ENCODE assay signal across 21 cellular contexts in the genomic region with DNA sequence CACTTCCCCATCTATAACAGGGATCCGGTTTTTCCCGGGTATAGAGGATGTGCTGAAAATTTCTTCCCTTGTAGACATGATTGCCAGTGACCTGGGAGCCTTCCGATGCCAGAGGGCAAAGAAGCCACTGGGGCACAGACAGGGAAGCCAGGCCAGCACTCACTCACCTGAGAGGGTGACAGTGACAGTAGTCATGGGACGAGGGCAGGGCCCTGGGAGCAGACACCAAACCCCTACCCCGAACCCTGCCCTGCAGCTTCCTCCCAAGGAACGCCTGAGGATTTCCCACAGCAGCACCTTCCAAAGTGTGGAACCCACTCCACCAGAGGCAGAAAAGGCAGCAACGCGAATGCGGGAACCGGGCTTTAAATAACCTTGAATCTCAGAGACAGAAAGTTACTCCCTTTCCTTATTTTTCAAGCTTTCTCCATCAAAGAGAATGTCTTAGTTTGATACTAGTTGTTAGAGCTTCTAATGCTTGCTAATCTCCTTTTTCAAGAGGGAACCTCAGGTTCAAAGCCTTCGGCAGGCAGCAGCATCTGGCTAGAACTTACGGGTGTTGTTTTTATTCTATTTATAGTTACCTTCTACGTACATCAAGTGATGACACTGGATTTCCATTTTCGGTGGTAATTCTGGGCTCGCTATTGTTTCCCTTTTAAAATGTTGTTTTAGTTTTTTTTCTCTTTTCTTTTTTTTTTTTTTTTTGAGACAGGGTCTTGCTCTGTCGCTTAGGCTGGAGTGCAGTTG. TPM values are rescaled to one million over a fixed set of nuclear protein-coding genes. Genes with fewer than 3 reads are reported as not detected.
DNase-seq lines count a peak whose midpoint lies in the region; ATAC-seq, FAIRE-seq and TF ChIP-seq lines count a peak whose summit lies in the region.
"Had no signal": no experiment of that assay in that cellular context is flagged by ENCODE, and none has a peak within 500 bp of the region (broad histone marks: within the 10 kb centered on the region; RNA-seq: fewer than 3 reads in every experiment).

No MANE protein-coding gene starts in this region.

- H2AFZ ChIP-seq in OCI-LY7 (ENCODE audit: low read length) (no peak overlapping the region), GM12878 (ENCODE audit: control insufficient read depth, low read depth, low read length) (no peak overlapping the region)

- H3K9me2 ChIP-seq in OCI-LY7 (ENCODE audit: insufficient read depth, low read length): no peaks in the 10 kb centered on the region

- no peak for FAIRE-seq in GM12878 (lab: Jason Lieb, UNC)
- FAIRE-seq: H54 had no signal

- RAD21 ChIA-PET in GM12878 (lab: Charles Lee; ENCODE audit: unreplicated experiment): no interaction called here

- peaks cover 8 to 70% (median 40%) of the 10 kb centered on the region in 9 donors for H3K4me1 ChIP-seq in heart right ventricle
- H3K4me1 ChIP-seq in OCI-LY7 (ENCODE audit: insufficient read depth, low read length, poor library complexity, severe bottlenecking): peaks cover 21% of the 10 kb centered on the region
- 0 out of 2 replicates have a peak, but pooled peaks cover 10% of the 10 kb centered on the region for H3K4me1 ChIP-seq in GM12878 (ENCODE audit: control insufficient read depth, insufficient read depth, low read length)
- H3K4me1 ChIP-seq in skeletal muscle tissue (ENCODE audit: control insufficient read depth in 3 of 3, insufficient read depth in 3 of 3, low read length in 3 of 3): peaks cover 29 to 53% (median 42%) of the 10 kb centered on the region in 3 donors

- H3K4me2 ChIP-seq in OCI-LY7 (ENCODE audit: low read length) (peak overlapping the region; percentile 22; the same call in 1 of the 2 replicates), GM12878 (ENCODE audit: control insufficient read depth, insufficient read depth) (no peak overlapping the region)

- SMC1A ChIA-PET in GM12878 (lab: Charles Lee; ENCODE audit: uncharacterized antibody, unreplicated experiment): no interaction called here

- intact Hi-C loops in heart right ventricle (cut with DNase I): no loop called here
- intact Hi-C loops in left ventricle myocardium superior (cut with micrococcal nuclease): no loop called here
- intact Hi-C loops in OCI-LY7 (cut with micrococcal nuclease; ENCODE audit: unreplicated experiment): no loop called here
- intact Hi-C loops in GM12878 (cut with micrococcal nuclease; ENCODE audit: unreplicated experiment): no loop called here

- H3K9ac ChIP-seq in GM12878 (ENCODE audit: control insufficient read depth, insufficient read depth, low read length) (no peak overlapping the region), skeletal muscle tissue (ENCODE audit: low read depth in 1 of 3, low read length in 3 of 3) (peak overlapping the region; percentile 5 to 78 (median 52))

- DNase-seq in heart right ventricle: no peak
- DNase-seq in left ventricle myocardium superior: no peak
- no peak for DNase-seq in OCI-LY7 (ENCODE audit: low spot score)
- DNase-seq in GM12878 (ENCODE audit: low read depth, low spot score): no peak
- DNase-seq in erythroblast (lab: John Stamatoyannopoulos, UW): no peak
- no peak for DNase-seq in COLO829 (ENCODE audit: low spot score)
- DNase-seq: activated CD8-positive, alpha-beta memory T cell treated with anti-CD3 and anti-CD28 coated beads for 24 hours; aorta; EL; esophagus squamous epithelium; kidney glomerular epithelial cell; mesendoderm; naive B cell; NCI-H1694 treated with DMSO at 0.1 percent for 48 hours; NCI-H748 treated with DMSO at 0.1 percent for 48 hours; PC-3; stimulated activated naive CD4-positive, alpha-beta T cell treated with Interleukin-2 at 50 U/mL for 16 hours; T-cell; upper lobe of left lung had no signal

- BruUV-seq in OCI-LY7 (replicated peaks; lab: Mats Ljungman, UMichigan) (no TSS peak), GM12878 (replicated peaks; lab: Mats Ljungman, UMichigan) (no TSS peak)

- POLR2A ChIA-PET in OCI-LY7 (lab: Charles Lee) (interaction anchor here (0.6 to 0.7 kb wide), 2 partner anchors 34 to 1823 kb away, joined by 4 to 5 read pairs; no protein-coding TSS in a partner anchor), GM12878 (lab: Charles Lee) (no interaction called here)

- H3K9me3 ChIP-seq in heart right ventricle: no peaks in the 10 kb centered on the region
- H3K9me3 ChIP-seq in OCI-LY7 (ENCODE audit: low read length): no peaks in the 10 kb centered on the region
- no peaks in the 10 kb centered on the region for H3K9me3 ChIP-seq in GM12878 (replicated peaks; ENCODE audit: control insufficient read depth, insufficient read depth, low read length)
- H3K9me3 ChIP-seq in skeletal muscle tissue (ENCODE audit: control insufficient read depth in 3 of 3, low read length in 3 of 3): no peaks in the 10 kb centered on the region
- H3K9me3 ChIP-seq: esophagus squamous epithelium, upper lobe of left lung had no signal

- H3K27me3 ChIP-seq in heart right ventricle (no peaks in the 10 kb centered on the region), GM12878 (replicated peaks in 1 of 2; ENCODE audit: control insufficient read depth in 2 of 2, insufficient read depth in 2 of 2, low read length in 1 of 2) (no peaks in the 10 kb centered on the region), skeletal muscle tissue (ENCODE audit: control insufficient read depth in 3 of 3, insufficient read depth in 3 of 3, low read length in 3 of 3) (no peaks in the 10 kb centered on the region)
- H3K27me3 ChIP-seq: esophagus squamous epithelium, upper lobe of left lung had no signal

- TF ChIP-seq RAD21 in GM12878 (IDR thresholded peaks at IDR 0.05; ENCODE audit: insufficient read depth, low read depth, low read length): no peak

- H4K20me1 ChIP-seq in OCI-LY7 (ENCODE audit: insufficient read depth, low read length): peaks cover 10% of the 10 kb centered on the region; the same call in 1 of the 2 replicates
- peaks cover 5% of the 10 kb centered on the region; the same call in 1 of the 2 replicates for H4K20me1 ChIP-seq in GM12878 (ENCODE audit: control insufficient read depth, insufficient read depth)

- no peak for TF ChIP-seq POLR2A in GM12878 (IDR thresholded peaks at IDR 0.05; ENCODE audit: low read depth, low read length)
- TF ChIP-seq POLR2A in erythroblast (IDR thresholded peaks at IDR 0.05; ENCODE audit: low read length): no peak

- in situ Hi-C loops in GM12878 (cut with MboI): no loop called here

- peaks cover 40% of the 10 kb centered on the region for H3K79me2 ChIP-seq in OCI-LY7 (ENCODE audit: insufficient read depth, low read depth, low read length)
- peaks cover 35% of the 10 kb centered on the region for H3K79me2 ChIP-seq in GM12878 (ENCODE audit: control insufficient read depth, insufficient read depth, low read length)

- H3K4me3 ChIP-seq in heart right ventricle (peak overlapping the region in 2 of 10 donors; percentile 6 to 11), OCI-LY7 (ENCODE audit: low read depth, low read length, poor library complexity, severe bottlenecking) (no peak overlapping the region), GM12878 (peak overlapping the region; percentile 81; the same call in 1 of the 2 replicates), skeletal muscle tissue (ENCODE audit: low read length in 3 of 3) (peak overlapping the region in 2 of 3 donors; percentile 27 to 46)
- H3K4me3 ChIP-seq: esophagus squamous epithelium, upper lobe of left lung had no signal

- peaks cover 0 to 66% (median 37%) of the 10 kb centered on the region in 9 donors for H3K36me3 ChIP-seq in heart right ventricle
- peaks cover 68% of the 10 kb centered on the region for H3K36me3 ChIP-seq in OCI-LY7 (ENCODE audit: insufficient read depth, low read length)
- H3K36me3 ChIP-seq in GM12878 (ENCODE audit: control insufficient read depth in 2 of 2, insufficient read depth in 2 of 2, low read length in 1 of 2): peaks cover 24 to 26% of the 10 kb centered on the region in 2 experiments
- peaks cover 33 to 45% (median 42%) of the 10 kb centered on the region in 3 donors for H3K36me3 ChIP-seq in skeletal muscle tissue (ENCODE audit: control insufficient read depth in 3 of 3, insufficient read depth in 3 of 3, low read length in 3 of 3)

- WGBS in heart right ventricle, 2 donors: 68 to 70% methylated on average over 16 of the region's 16 CpGs
- 88% methylated on average over 15 of the region's 16 CpGs for WGBS in GM12878 (ENCODE audit: insufficient coverage, insufficient replicate concordance, low lambda C conversion rate, missing lambda C conversion rate)

- peak overlapping the region; percentile 45 to 77 (median 61) for H3K27ac ChIP-seq in heart right ventricle
- no peak overlapping the region for H3K27ac ChIP-seq in OCI-LY7 (ENCODE audit: low read depth, low read length, poor library complexity, severe bottlenecking)
- H3K27ac ChIP-seq in GM12878 (ENCODE audit: control insufficient read depth, insufficient read depth): no peak overlapping the region
- H3K27ac ChIP-seq in skeletal muscle tissue (ENCODE audit: low read depth, low read length): peak overlapping the region; percentile 73
- H3K27ac ChIP-seq: esophagus squamous epithelium, upper lobe of left lung had no signal

- no peak for TF ChIP-seq EP300 in GM12878 (IDR thresholded peaks at IDR 0.05; ENCODE audit: borderline replicate concordance in 1 of 2, control insufficient read depth in 1 of 2, low read depth in 2 of 2, low read length in 2 of 2)

- ATAC-seq in heart right ventricle (no peak), left ventricle myocardium superior (no peak), GM12878 (no peak)
- ATAC-seq: PC-3, T-cell had no signal

- CTCF ChIA-PET in OCI-LY7 (lab: Charles Lee; ENCODE audit: unreplicated experiment) (no interaction called here), GM12878 (lab: Yijun Ruan, JAX) (interaction anchor here (0.7 to 2.4 kb wide), 3 partner anchors 11 to 50 kb away, joined by 3 to 7 read pairs (median 4); no protein-coding TSS in a partner anchor)

- TF ChIP-seq CTCF in heart right ventricle (IDR thresholded peaks at IDR 0.05): no peak
- no peak for TF ChIP-seq CTCF in OCI-LY7 (conservative IDR thresholded peaks at IDR 0.05; ENCODE audit: low read length)
- TF ChIP-seq CTCF in GM12878 (IDR thresholded peaks at IDR 0.05 in 2 of 3, conservative IDR thresholded peaks at IDR 0.05 in 1 of 3; ENCODE audit: control insufficient read depth in 2 of 3, extremely low read depth in 1 of 3, insufficient read depth in 1 of 3, low read depth in 3 of 3, low read length in 3 of 3): no peak

RNA-seq across cellular contexts. Expression of a gene that starts 2.8 kb away (rescaled TPM):
- total RNA-seq in heart right ventricle (100 to 1,000 TPM; 104 to 178 (median 124) TPM), left ventricle myocardium superior (135 TPM), OCI-LY7 (2022) (136 and 148 TPM in 2 replicates), GM12878 (2014; rRNA removed) (245 and 248 TPM in 2 replicates), GM12878 (2014; rRNA removed; fragmentation: Illumina TruSeq; extraction: Trizol) (148 and 159 TPM in 2 replicates), GM12878 (2021) (175 and 194 TPM in 2 replicates), skeletal muscle tissue (146 TPM)
- polyA plus RNA-seq in heart right ventricle (100 to 1,000 TPM in 1 of 2 donors, 10 to 100 TPM in 1; 98.8 to 222 TPM), GM12878 (2011; rRNA removed) (146 and 220 TPM in 2 replicates), GM12878 (2014; fragmentation: Illumina TruSeq; extraction: Trizol) (148 and 196 TPM in 2 replicates), GM12878 (2014; fragmentation: Nextera tagmentation; extraction: Ambion mirVana) (100 to 1,000 TPM; 100 to 159 TPM), GM12878 (2014; rRNA removed) (206 and 220 TPM in 2 replicates), GM12878 (2016; fragmentation: Nextera tagmentation; extraction: Ambion mirVana) (100 to 1,000 TPM; 272 to 274 TPM)
- 95.1 and 111 TPM in 2 replicates for total RNA-seq in OCI-LY7 (2014; rRNA removed; shearing (Covaris generic))
- total RNA-seq in GM12878 (2013; cell fraction: nucleolus; rRNA removed): 119 and 129 TPM in 2 replicates
- 134 TPM for polyA plus RNA-seq in GM12878 (2011; ENCODE audit: low read depth)
- 251 and 279 TPM in 2 replicates for polyA plus RNA-seq in GM12878 (2011; cell fraction: cytosol; rRNA removed)
- polyA plus RNA-seq in GM12878 (2011; cell fraction: nucleus; rRNA removed): 64.5 and 72.8 TPM in 2 replicates
- 161 and 169 TPM in 2 replicates for polyA plus RNA-seq in GM12878 (2012)
- polyA minus RNA-seq in GM12878 (2011; rRNA and poly(A)+ RNA removed): 187 and 259 TPM in 2 replicates
- 60.7 and 64.7 TPM in 2 replicates for polyA minus RNA-seq in GM12878 (2011; cell fraction: cytosol; rRNA and poly(A)+ RNA removed)
- polyA minus RNA-seq in GM12878 (2011; cell fraction: nucleus; rRNA and poly(A)+ RNA removed): 35.1 and 53.9 TPM in 2 replicates

RNA-seq across cellular contexts. Expression of a gene that starts 25.1 kb away (rescaled TPM):
- 100 to 1,000 TPM; 180 to 315 (median 244) TPM for total RNA-seq in heart right ventricle
- polyA plus RNA-seq in heart right ventricle: 100 to 1,000 TPM; 204 to 211 TPM
- total RNA-seq in left ventricle myocardium superior: 261 TPM
- 8.2 and 8.9 TPM in 2 replicates for total RNA-seq in OCI-LY7 (2014; rRNA removed; shearing (Covaris generic))
- 13.4 and 15.7 TPM in 2 replicates for total RNA-seq in OCI-LY7 (2022)
- total RNA-seq in GM12878 (2013; cell fraction: nucleolus; rRNA removed): 1.3 and 1.4 TPM in 2 replicates
- 2.3 and 2.8 TPM in 2 replicates for total RNA-seq in GM12878 (2014; rRNA removed)
- total RNA-seq in GM12878 (2014; rRNA removed; fragmentation: Illumina TruSeq; extraction: Trizol): 1.2 TPM in 2 replicates
- 2.4 and 2.5 TPM in 2 replicates for total RNA-seq in GM12878 (2021)
- polyA plus RNA-seq in GM12878 (2011; ENCODE audit: low read depth): 1.6 TPM
- polyA plus RNA-seq in GM12878 (2011; rRNA removed): 1.4 and 1.9 TPM in 2 replicates
- polyA plus RNA-seq in GM12878 (2011; cell fraction: cytosol; rRNA removed): 2.2 and 2.8 TPM in 2 replicates
- 1.7 and 1.8 TPM in 2 replicates for polyA plus RNA-seq in GM12878 (2011; cell fraction: nucleus; rRNA removed)
- 1.1 and 2.1 TPM in 2 replicates for polyA plus RNA-seq in GM12878 (2012)
- polyA plus RNA-seq in GM12878 (2014; fragmentation: Illumina TruSeq; extraction: Trizol): 1.4 TPM in 2 replicates
- under 1 TPM in 1 of 2 experiments, not detected in 1; 0.42 TPM for polyA plus RNA-seq in GM12878 (2014; fragmentation: Nextera tagmentation; extraction: Ambion mirVana)
- polyA plus RNA-seq in GM12878 (2014; rRNA removed): 1.9 and 2.2 TPM in 2 replicates
- polyA plus RNA-seq in GM12878 (2016; fragmentation: Nextera tagmentation; extraction: Ambion mirVana): 1 to 10 TPM; 1.6 to 4.4 TPM
- polyA minus RNA-seq in GM12878 (2011; rRNA and poly(A)+ RNA removed): 1.5 and 1.9 TPM in 2 replicates
- 0.62 and 1.1 TPM in 2 replicates for polyA minus RNA-seq in GM12878 (2011; cell fraction: cytosol; rRNA and poly(A)+ RNA removed)
- 0.36 and 0.96 TPM in 2 replicates for polyA minus RNA-seq in GM12878 (2011; cell fraction: nucleus; rRNA and poly(A)+ RNA removed)
- 56.4 TPM for total RNA-seq in skeletal muscle tissue

RNA-seq across cellular contexts. Expression of a gene that starts 59.5 kb away (rescaled TPM):
- total RNA-seq in heart right ventricle (1 to 10 TPM; 2.7 to 7.0 (median 5.0) TPM), left ventricle myocardium superior (3.5 TPM), OCI-LY7 (2022) (0.74 and 1.1 TPM in 2 replicates), GM12878 (2014; rRNA removed) (not detected in 2 replicates), GM12878 (2014; rRNA removed; fragmentation: Illumina TruSeq; extraction: Trizol) (not detected in 2 replicates), GM12878 (2021) (0.10 and 0.45 TPM in 2 replicates), skeletal muscle tissue (3.7 TPM)
- polyA plus RNA-seq in heart right ventricle (1 to 10 TPM; 4.6 to 7.5 TPM), GM12878 (2011; rRNA removed) (not detected in 2 replicates), GM12878 (2014; fragmentation: Illumina TruSeq; extraction: Trizol) (0.03 TPM in 1 of 2 replicates, not detected in the other), GM12878 (2014; fragmentation: Nextera tagmentation; extraction: Ambion mirVana) (not detected), GM12878 (2014; rRNA removed) (0.01 and 0.09 TPM in 2 replicates), GM12878 (2016; fragmentation: Nextera tagmentation; extraction: Ambion mirVana) (not detected)
- total RNA-seq in OCI-LY7 (2014; rRNA removed; shearing (Covaris generic)): not detected in 2 replicates
- 0.12 and 0.23 TPM in 2 replicates for total RNA-seq in GM12878 (2013; cell fraction: nucleolus; rRNA removed)
- polyA plus RNA-seq in GM12878 (2011; ENCODE audit: low read depth): not detected
- 0.07 TPM in 1 of 2 replicates, not detected in the other for polyA plus RNA-seq in GM12878 (2011; cell fraction: cytosol; rRNA removed)
- 0.06 TPM in 1 of 2 replicates, not detected in the other for polyA plus RNA-seq in GM12878 (2011; cell fraction: nucleus; rRNA removed)
- polyA plus RNA-seq in GM12878 (2012): 0.10 TPM in 1 of 2 replicates, not detected in the other
- 0.22 TPM in 1 of 2 replicates, not detected in the other for polyA minus RNA-seq in GM12878 (2011; rRNA and poly(A)+ RNA removed)
- not detected in 2 replicates for polyA minus RNA-seq in GM12878 (2011; cell fraction: cytosol; rRNA and poly(A)+ RNA removed)
- not detected in 2 replicates for polyA minus RNA-seq in GM12878 (2011; cell fraction: nucleus; rRNA and poly(A)+ RNA removed)
- total RNA-seq: T-cell had no signal

Comparison
In these comparisons a context has a peak if more than half of its experiments do, and no peak if none do; other contexts are left out.
1. H3K27ac ChIP-seq: peak in heart right ventricle (10 of 10) and skeletal muscle tissue (single experiment); none in OCI-LY7 (single experiment) and GM12878 (single experiment).